Comparison of ENCODE assay signal across 25 cellular contexts in genomic region chr6:79391511-79391910, GRCh38.
A peak's percentile ranks its signal among the peaks of the same experiment; 100 is the strongest.
DNase-seq lines count a peak whose midpoint lies in the region; ATAC-seq, FAIRE-seq and TF ChIP-seq lines count a peak whose summit lies in the region.
"Had no signal": no experiment of that assay in that cellular context is flagged by ENCODE, and none has a peak within 500 bp of the region (broad histone marks: within the 10 kb centered on the region; RNA-seq: fewer than 3 reads in every experiment).

No MANE protein-coding gene starts in this region.

- H3F3A ChIP-seq in PC-3 (ENCODE audit: low read length, unreplicated experiment) (no peaks in the 10 kb centered on the region), neural progenitor cell (ENCODE audit: low read depth) (no peaks in the 10 kb centered on the region)

- TF ChIP-seq CTCF in PC-3 (conservative IDR thresholded peaks at IDR 0.05; ENCODE audit: low read depth, low read length) (no peak), endothelial cell of umbilical vein (IDR thresholded peaks at IDR 0.05; ENCODE audit: extremely low read depth in 1 of 2, insufficient read depth in 1 of 2, low read depth in 1 of 2, low read length in 2 of 2) (no peak), neural progenitor cell (IDR thresholded peaks at IDR 0.05) (no peak), MCF 10A (IDR thresholded peaks at IDR 0.05; ENCODE audit: unreplicated experiment) (no peak)

- H3K4me3 ChIP-seq in PC-3 (ENCODE audit: low read length) (no peak overlapping the region), endothelial cell of umbilical vein (replicated peaks in 1 of 3; ENCODE audit: insufficient read depth in 1 of 3, low read depth in 1 of 3, low read length in 3 of 3) (no peak overlapping the region), neural progenitor cell (no peak overlapping the region)
- H3K4me3 ChIP-seq: A549; BLaER1 treated with 17β-estradiol and CSF1 and Interleukin-3, amounts not matched to agents 10 nM and 100 nM; GM23338 had no signal

- H3K4me3 Mint-ChIP-seq in neural progenitor cell (no peak overlapping the region), MCF 10A (ENCODE audit: unreplicated experiment) (no peak overlapping the region)
- no peak overlapping the region for H3K4me3 Mint-ChIP-seq in activated T-cell treated with anti-CD3 and anti-CD28 coated beads, Interleukin-2, amount 50 U/mL, for 72 hours
- H3K4me3 Mint-ChIP-seq: CD14-positive monocyte; CD4-positive, alpha-beta T cell; CD8-positive, alpha-beta memory T cell; GM23338; H9 had no signal

- peaks cover under 1% of the 10 kb centered on the region for H3K4me1 Mint-ChIP-seq in neural progenitor cell
- no peaks in the 10 kb centered on the region for H3K4me1 Mint-ChIP-seq in activated T-cell treated with anti-CD3 and anti-CD28 coated beads, Interleukin-2, amount 50 U/mL, for 72 hours (ENCODE audit: low read depth)
- peaks cover 3% of the 10 kb centered on the region for H3K4me1 Mint-ChIP-seq in MCF 10A (ENCODE audit: insufficient read depth, unreplicated experiment)
- H3K4me1 Mint-ChIP-seq: CD14-positive monocyte; CD8-positive, alpha-beta memory T cell; H9 had no signal

- dilution Hi-C loops in endothelial cell of umbilical vein (cut with MboI; ENCODE audit: extremely low pct_ligation_motif_present, low sequenced_read_pairs) = no loop called here

- no peaks in the 10 kb centered on the region for H3K36me3 Mint-ChIP-seq in neural progenitor cell
- peaks cover 3 to 7% of the 10 kb centered on the region in 2 donors for H3K36me3 Mint-ChIP-seq in activated T-cell treated with anti-CD3 and anti-CD28 coated beads, Interleukin-2, amount 50 U/mL, for 72 hours (ENCODE audit: insufficient read depth in 2 of 2)
- no peaks in the 10 kb centered on the region for H3K36me3 Mint-ChIP-seq in MCF 10A (ENCODE audit: insufficient read depth, unreplicated experiment)
- H3K36me3 Mint-ChIP-seq: CD14-positive monocyte; CD8-positive, alpha-beta memory T cell had no signal

- H3K4me2 ChIP-seq in PC-3 (ENCODE audit: low read length) (no peak overlapping the region), endothelial cell of umbilical vein (ENCODE audit: insufficient read depth, low read length) (no peak overlapping the region), neural progenitor cell (no peak overlapping the region)
- H3K4me2 ChIP-seq: A549; BLaER1 treated with 17β-estradiol and CSF1 and Interleukin-3, amounts not matched to agents 10 nM and 100 nM; GM23338 had no signal

- FAIRE-seq in endothelial cell of umbilical vein (lab: Jason Lieb, UNC) = no peak
- FAIRE-seq: A549, D721Med, G401.6, GM12892 had no signal

- H3K9me3 ChIP-seq in PC-3 (ENCODE audit: low read length) = no peaks in the 10 kb centered on the region
- no peaks in the 10 kb centered on the region for H3K9me3 ChIP-seq in endothelial cell of umbilical vein (replicated peaks; ENCODE audit: control insufficient read depth, insufficient read depth, low read length)
- no peaks in the 10 kb centered on the region for H3K9me3 ChIP-seq in neural progenitor cell (ENCODE audit: low read depth)
- H3K9me3 ChIP-seq: A549, BE2C had no signal

- ATAC-seq in PC-3 (no peak), HG03039 (IDR thresholded peaks at IDR 0.05; ENCODE audit: unreplicated experiment) (no peak)
- no peak for ATAC-seq in activated T-cell treated with anti-CD3 and anti-CD28 coated beads, Interleukin-2, amount 50 U/mL, for 72 hours (replicated peaks in 1 of 2)
- ATAC-seq: A549, GM23338, HCT116 had no signal

- H3K79me2 ChIP-seq in PC-3 (ENCODE audit: low read length) (no peaks in the 10 kb centered on the region), endothelial cell of umbilical vein (ENCODE audit: control insufficient read depth, insufficient read depth, low read length) (no peaks in the 10 kb centered on the region), neural progenitor cell (ENCODE audit: low read depth) (no peaks in the 10 kb centered on the region)

- POLR2A ChIA-PET in PC-3 (lab: Charles Lee; ENCODE audit: unreplicated experiment) (no interaction called here), endothelial cell of umbilical vein (lab: Charles Lee) (no interaction called here), MCF 10A (lab: Yijun Ruan, JAX) (interaction anchor here (0.8 kb wide), 1 partner anchor 11 kb away, joined by 4 read pairs; no protein-coding TSS in a partner anchor)

- H3K9me1 ChIP-seq in endothelial cell of umbilical vein (replicated peaks; ENCODE audit: control insufficient read depth, extremely low read depth, insufficient read depth, low read length) = no peaks in the 10 kb centered on the region

- H2AFZ ChIP-seq in PC-3 (ENCODE audit: low read length) = 0 out of 2 replicates have a peak overlapping the region, but pooled peaks have one; percentile 34
- peak overlapping the region; percentile 33 for H2AFZ ChIP-seq in endothelial cell of umbilical vein (ENCODE audit: low read depth, low read length)
- peak overlapping the region; percentile 12 for H2AFZ ChIP-seq in neural progenitor cell (replicated peaks)
- H2AFZ ChIP-seq: GM23338 had no signal

- H3K27me3 Mint-ChIP-seq in neural progenitor cell (ENCODE audit: insufficient read depth, low read depth) = peaks cover 2% of the 10 kb centered on the region
- peaks cover 14% of the 10 kb centered on the region for H3K27me3 Mint-ChIP-seq in activated T-cell treated with anti-CD3 and anti-CD28 coated beads, Interleukin-2, amount 50 U/mL, for 72 hours (ENCODE audit: low read depth)
- no peaks in the 10 kb centered on the region for H3K27me3 Mint-ChIP-seq in MCF 10A (ENCODE audit: insufficient read depth, unreplicated experiment)
- H3K27me3 Mint-ChIP-seq: CD4-positive, alpha-beta T cell had no signal

- peak; percentile 24 for DNase-seq in DMS 273 treated with DMSO at 0.1 percent for 48 hours (lab: John Stamatoyannopoulos, UW)
- no peak for DNase-seq in PC-3
- DNase-seq in endothelial cell of umbilical vein (ENCODE audit: low read depth, low spot score) = no peak
- no peak for DNase-seq in neural progenitor cell (ENCODE audit: low spot score)
- DNase-seq in activated T-cell treated with anti-CD3 and anti-CD28 coated beads, Interleukin-2, amount 50 U/mL, for 72 hours = no peak
- no peak for DNase-seq in MCF 10A (ENCODE audit: unreplicated experiment)
- DNase-seq in superior temporal gyrus (ENCODE audit: extremely low spot score) = no peak
- DNase-seq: 8988T; ACHN; AML-193; BE2C; CD4-positive, alpha-beta T cell; CD8-positive, alpha-beta memory T cell; DMS153; DND-41; H9 had no signal

- H3K27me3 ChIP-seq in PC-3 (ENCODE audit: low read length) = no peaks in the 10 kb centered on the region
- H3K27me3 ChIP-seq in endothelial cell of umbilical vein (ENCODE audit: control insufficient read depth in 2 of 2, insufficient read depth in 2 of 2, low read length in 2 of 2) = no peaks in the 10 kb centered on the region
- no peaks in the 10 kb centered on the region for H3K27me3 ChIP-seq in neural progenitor cell
- H3K27me3 ChIP-seq: BE2C; BLaER1 treated with 17β-estradiol and CSF1 and Interleukin-3, amounts not matched to agents 10 nM and 100 nM had no signal

- peaks cover 4% of the 10 kb centered on the region for H3K4me1 ChIP-seq in PC-3 (ENCODE audit: insufficient read depth, low read length)
- H3K4me1 ChIP-seq in endothelial cell of umbilical vein (ENCODE audit: control insufficient read depth, extremely low read depth, insufficient read depth, low read length) = peaks cover 10% of the 10 kb centered on the region
- H3K4me1 ChIP-seq in neural progenitor cell = no peaks in the 10 kb centered on the region
- H3K4me1 ChIP-seq: A549; BE2C; BLaER1 treated with 17β-estradiol and CSF1 and Interleukin-3, amounts not matched to agents 10 nM and 100 nM had no signal

- H3K36me3 ChIP-seq in PC-3 (ENCODE audit: low read depth, low read length) = no peaks in the 10 kb centered on the region
- no peaks in the 10 kb centered on the region for H3K36me3 ChIP-seq in endothelial cell of umbilical vein (ENCODE audit: control insufficient read depth in 2 of 2, extremely low read depth in 1 of 2, insufficient read depth in 2 of 2, low read length in 2 of 2)
- no peaks in the 10 kb centered on the region for H3K36me3 ChIP-seq in neural progenitor cell
- H3K36me3 ChIP-seq: BE2C; BLaER1 treated with 17β-estradiol and CSF1 and Interleukin-3, amounts not matched to agents 10 nM and 100 nM had no signal

- intact Hi-C loops in PC-3 (cut with micrococcal nuclease) = no loop called here
- intact Hi-C loops in endothelial cell of umbilical vein (cut with micrococcal nuclease) = no loop called here
- intact Hi-C loops in MCF 10A (cut with micrococcal nuclease) = loop anchor here (10.0 kb wide), 1 partner anchor 63 kb away; no protein-coding TSS in a partner anchor

- H3K27ac Mint-ChIP-seq in neural progenitor cell = no peak overlapping the region
- no peak overlapping the region for H3K27ac Mint-ChIP-seq in activated T-cell treated with anti-CD3 and anti-CD28 coated beads, Interleukin-2, amount 50 U/mL, for 72 hours
- no peak overlapping the region for H3K27ac Mint-ChIP-seq in MCF 10A (ENCODE audit: low read depth, unreplicated experiment)
- H3K27ac Mint-ChIP-seq: CD4-positive, alpha-beta T cell; CD8-positive, alpha-beta memory T cell; GM23338; H9 had no signal

- H4K20me1 ChIP-seq in PC-3 (ENCODE audit: low read length) (no peaks in the 10 kb centered on the region), endothelial cell of umbilical vein (replicated peaks; ENCODE audit: control insufficient read depth, extremely low read depth, insufficient read depth, low read length) (no peaks in the 10 kb centered on the region), neural progenitor cell (ENCODE audit: low read depth) (no peaks in the 10 kb centered on the region)
- H4K20me1 ChIP-seq: BLaER1 treated with 17β-estradiol and CSF1 and Interleukin-3, amounts not matched to agents 10 nM and 100 nM had no signal

- CTCF ChIA-PET in PC-3 (lab: Charles Lee) = no interaction called here
- CTCF ChIA-PET in endothelial cell of umbilical vein (lab: Charles Lee) = interaction anchor here (0.8 kb wide), 1 partner anchor 29 kb away, joined by 3 read pairs; no protein-coding TSS in a partner anchor
- CTCF ChIA-PET in MCF 10A (lab: Yijun Ruan, JAX) = interaction anchor here (0.5 to 0.7 kb wide), 3 partner anchors 12 to 121 kb away, joined by 3 to 5 read pairs (median 3); no protein-coding TSS in a partner anchor

- H3K9ac ChIP-seq in PC-3 (ENCODE audit: low read length) (no peak overlapping the region), endothelial cell of umbilical vein (replicated peaks; ENCODE audit: extremely low read depth, insufficient read depth, low read length) (no peak overlapping the region), neural progenitor cell (no peak overlapping the region)
- H3K9ac ChIP-seq: BLaER1 treated with 17β-estradiol and CSF1 and Interleukin-3, amounts not matched to agents 10 nM and 100 nM had no signal

- H3K27ac ChIP-seq in PC-3 (ENCODE audit: low read length) (no peak overlapping the region), endothelial cell of umbilical vein (ENCODE audit: insufficient read depth, low read depth, low read length) (no peak overlapping the region), neural progenitor cell (no peak overlapping the region)
- H3K27ac ChIP-seq: A549; BLaER1 treated with 17β-estradiol and CSF1 and Interleukin-3, amounts not matched to agents 10 nM and 100 nM had no signal

- H3K9me2 ChIP-seq in PC-3 (replicated peaks; ENCODE audit: low read length) = no peaks in the 10 kb centered on the region

- BruUV-seq in PC-3 (replicated peaks; lab: Mats Ljungman, UMichigan) (no TSS peak), endothelial cell of umbilical vein (replicated peaks; lab: Mats Ljungman, UMichigan) (no TSS peak), MCF 10A (replicated peaks; lab: Mats Ljungman, UMichigan) (no TSS peak)

- H3K9me3 Mint-ChIP-seq in neural progenitor cell = peaks cover 3% of the 10 kb centered on the region
- peaks cover 4 to 9% of the 10 kb centered on the region in 2 donors for H3K9me3 Mint-ChIP-seq in activated T-cell treated with anti-CD3 and anti-CD28 coated beads, Interleukin-2, amount 50 U/mL, for 72 hours
- H3K9me3 Mint-ChIP-seq in MCF 10A (ENCODE audit: unreplicated experiment) = no peaks in the 10 kb centered on the region

- no peak for TF ChIP-seq POLR2A in endothelial cell of umbilical vein (IDR thresholded peaks at IDR 0.05; ENCODE audit: low read depth, low read length)
